Comparison of ENCODE assay signal across 21 cellular contexts in the genomic region with DNA sequence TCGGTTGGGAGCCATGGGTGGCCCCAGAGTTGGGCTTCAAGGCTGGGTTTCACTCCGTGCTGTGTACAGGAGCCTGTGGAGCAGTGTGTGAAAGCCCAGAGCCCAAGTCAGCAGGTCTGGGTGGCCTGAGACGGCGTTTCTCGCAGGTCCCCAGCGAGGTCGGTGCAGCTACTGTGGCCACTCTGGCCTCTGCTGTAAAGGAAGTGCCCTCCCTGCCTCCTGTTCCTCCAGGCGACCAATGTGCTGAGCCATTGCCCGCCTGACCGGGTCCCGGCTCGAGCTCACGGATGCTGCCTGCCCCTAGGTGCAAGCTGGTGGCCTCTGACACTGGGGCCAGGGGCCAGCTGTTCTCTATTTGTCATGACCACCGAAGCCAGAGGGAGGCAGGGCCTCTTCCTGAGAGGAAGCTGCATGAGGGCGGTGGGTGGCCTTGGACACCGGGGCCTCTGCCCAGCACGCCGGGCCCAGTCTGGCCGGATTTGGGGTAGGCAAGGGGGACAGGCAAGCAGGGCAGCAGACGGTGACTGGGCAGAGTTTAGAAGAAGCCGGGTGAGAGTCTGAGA.
"Had no signal": no experiment of that assay in that cellular context is flagged by ENCODE, and none has a peak within 500 bp of the region (broad histone marks: within the 10 kb centered on the region; RNA-seq: fewer than 3 reads in every experiment).

No MANE protein-coding gene starts in this region.

- H2AFZ ChIP-seq: neural progenitor cell had no signal

- DNase-seq: central memory CD4-positive, alpha-beta T cell; colonic mucosa; effector memory CD4-positive, alpha-beta T cell; foreskin melanocyte; hypothalamus; immature natural killer cell; islet precursor cell; mammary epithelial cell; nucleus accumbens; ovary; psoas muscle; sigmoid colon; stimulated activated CD4-positive, alpha-beta T cell treated with anti-CD3 and anti-CD28 coated beads, Interleukin-4, amount 100 ng/mL, for 4 hours; stimulated activated naive CD8-positive, alpha-beta T cell treated with anti-CD3 and anti-CD28 coated beads, Interleukin-15, Interleukin-2, amounts not matched to agents 100 U/mL and 50 U/mL, for 24 hours; substantia nigra; testis; tibial artery had no signal

- H3K27ac ChIP-seq: colonic mucosa, esophagus muscularis mucosa, neural progenitor cell, ovary, psoas muscle, sigmoid colon, testis, tibial artery had no signal

- H3K9ac ChIP-seq: neural progenitor cell had no signal

- H3K36me3 ChIP-seq: colonic mucosa, esophagus muscularis mucosa, neural progenitor cell, ovary, sigmoid colon, tibial artery had no signal

- H3K4me2 ChIP-seq: neural progenitor cell had no signal

- H3K27me3 ChIP-seq: colonic mucosa, esophagus muscularis mucosa, ovary, sigmoid colon, testis had no signal

- H3K4me1 ChIP-seq: colonic mucosa, psoas muscle, testis, tibial artery had no signal

- FAIRE-seq: endothelial cell of umbilical vein, urothelium cell line had no signal

- H3K9me3 ChIP-seq: colonic mucosa, esophagus muscularis mucosa, ovary, psoas muscle, sigmoid colon, testis, tibial artery had no signal

- H3K4me3 ChIP-seq: colonic mucosa, esophagus muscularis mucosa, neural progenitor cell, ovary, psoas muscle, sigmoid colon, testis, tibial artery had no signal
